ENCODE assay signal across 8 cellular contexts in the genomic region with DNA sequence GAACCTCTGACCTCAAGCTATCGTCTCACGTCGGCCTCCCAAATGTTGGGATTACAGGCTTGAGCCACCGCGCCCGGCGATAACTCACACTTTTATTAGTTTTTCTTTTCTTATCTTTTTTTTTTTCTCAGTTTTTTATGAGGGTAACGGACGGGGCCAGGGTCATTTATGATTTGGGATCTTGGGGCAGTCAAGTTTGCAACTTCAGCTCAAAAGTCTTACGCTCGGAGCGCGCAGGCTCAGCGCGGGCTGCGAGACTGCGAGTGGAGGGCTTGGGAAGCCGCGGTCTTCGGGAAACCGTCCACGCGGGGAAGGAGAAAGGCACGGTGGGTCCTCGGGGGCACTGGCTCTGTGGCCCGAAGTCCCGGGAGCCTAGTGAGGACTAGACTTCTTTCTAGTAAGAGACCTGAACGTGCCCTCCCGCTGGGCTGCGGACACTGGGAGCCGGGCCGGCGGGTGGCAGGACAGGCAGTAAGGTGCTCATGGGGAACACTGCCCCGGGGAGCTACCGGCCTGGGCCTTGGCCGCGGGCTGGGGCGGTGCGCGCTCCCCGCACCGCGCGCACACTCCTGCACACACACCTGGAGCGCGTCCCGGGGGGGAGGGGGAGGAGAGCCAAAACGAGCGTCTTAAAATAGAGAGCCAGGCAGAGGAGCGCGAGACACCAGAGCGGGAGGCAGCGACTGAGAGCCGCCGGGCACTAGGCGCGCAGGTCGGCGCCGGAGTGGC. TPM values are rescaled to one million over a fixed set of nuclear protein-coding genes. Genes with fewer than 3 reads are reported as not detected.
DNase-seq lines count a peak whose midpoint lies in the region; ATAC-seq, FAIRE-seq and TF ChIP-seq lines count a peak whose summit lies in the region.

No MANE protein-coding gene starts in this region.

- DNase-seq in A673 (ENCODE audit: low spot score) (peak; percentile 76), HK-2 (ENCODE audit: unreplicated experiment) (peak; percentile 1), astrocyte (ENCODE audit: low read depth) (no peak), left colon (peak; percentile 62 to 83), testis (peak; percentile 35), amygdala (lab: John Stamatoyannopoulos, UW) (no peak)

- H3K27me3 ChIP-seq in A673 (replicated peaks; ENCODE audit: insufficient read depth, low read depth, low read length, poor library complexity) (no peaks in the 10 kb centered on the region), astrocyte (ENCODE audit: insufficient read depth, low read length) (peaks cover 80% of the 10 kb centered on the region), testis (no peaks in the 10 kb centered on the region)

- BruUV-seq in A673 (replicated peaks; lab: Mats Ljungman, UMichigan), result no TSS peak

- CTCF ChIA-PET in A673 (lab: Charles Lee), result interaction anchor here (0.8 to 1.9 kb wide), 6 partner anchors 85 to 490 kb away, joined by 3 to 18 read pairs (median 4); no protein-coding TSS in a partner anchor

- H3K4me2 ChIP-seq in astrocyte (ENCODE audit: low read length), result peak overlapping the region; percentile 85

- H3K4me3 Mint-ChIP-seq in astrocyte (ENCODE audit: unreplicated experiment), result peak overlapping the region; percentile 78

- peak overlapping the region; percentile 83 for H3K27ac ChIP-seq in A673 (ENCODE audit: low read depth, low read length, poor library complexity, severe bottlenecking)
- no peak overlapping the region for H3K27ac ChIP-seq in astrocyte (ENCODE audit: low read depth, low read length)
- H3K27ac ChIP-seq in testis, result no peak overlapping the region

- no peak overlapping the region for H2AFZ ChIP-seq in astrocyte (ENCODE audit: low read depth, low read length)

- no peaks in the 10 kb centered on the region for H3K9me3 Mint-ChIP-seq in astrocyte (ENCODE audit: unreplicated experiment)

- no peaks in the 10 kb centered on the region for H3K79me2 ChIP-seq in astrocyte (ENCODE audit: insufficient read depth, low read length)

- ATAC-seq in left colon, result peak; percentile 74
- no peak for ATAC-seq in GM21528 (IDR thresholded peaks at IDR 0.05; ENCODE audit: low FRiP score, unreplicated experiment)
- no peak for ATAC-seq in HG02798 (IDR thresholded peaks at IDR 0.05; ENCODE audit: poor library complexity, unreplicated experiment)

- peak overlapping the region; percentile 74 for H3K4me3 ChIP-seq in A673 (ENCODE audit: low read depth, low read length, poor library complexity, severe bottlenecking)
- no peak overlapping the region for H3K4me3 ChIP-seq in astrocyte (ENCODE audit: insufficient read depth, low read depth, low read length)
- peak overlapping the region; percentile 32 to 51 for H3K4me3 ChIP-seq in testis

- POLR2A ChIA-PET in A673 (lab: Charles Lee; ENCODE audit: low non-redundant PET), result interaction anchor here (0.6 kb wide), 1 partner anchor 259 kb away, joined by 3 read pairs; no protein-coding TSS in a partner anchor

- peaks cover 72% of the 10 kb centered on the region for H3K27me3 Mint-ChIP-seq in astrocyte (ENCODE audit: low read depth, unreplicated experiment)

- 0 to 2% methylated on average over 24 to 55 of the region's 60 CpGs for WGBS in testis, 2 donors

- H3K4me1 ChIP-seq in A673 (ENCODE audit: insufficient read depth, low read length, poor library complexity, severe bottlenecking), result peaks cover 52% of the 10 kb centered on the region
- peaks cover 7% of the 10 kb centered on the region for H3K4me1 ChIP-seq in astrocyte (ENCODE audit: insufficient read depth, low read length)
- peaks cover 23% of the 10 kb centered on the region for H3K4me1 ChIP-seq in testis

- no peak overlapping the region for H3K9ac ChIP-seq in astrocyte (ENCODE audit: low read length)

- H3K36me3 Mint-ChIP-seq in astrocyte (ENCODE audit: low read depth, unreplicated experiment), result no peaks in the 10 kb centered on the region

- H3K4me1 Mint-ChIP-seq in astrocyte (ENCODE audit: low read depth, unreplicated experiment), result peaks cover 4% of the 10 kb centered on the region

- TF ChIP-seq POLR2A in testis (IDR thresholded peaks at IDR 0.05), result no peak

- H3K9me3 ChIP-seq in A673 (ENCODE audit: low read depth, low read length, poor library complexity, severe bottlenecking), result no peaks in the 10 kb centered on the region
- no peaks in the 10 kb centered on the region for H3K9me3 ChIP-seq in astrocyte (ENCODE audit: insufficient read depth, low read depth, low read length)
- H3K9me3 ChIP-seq in testis, result no peaks in the 10 kb centered on the region

- H3K27ac Mint-ChIP-seq in astrocyte (ENCODE audit: unreplicated experiment), result no peak overlapping the region

- intact Hi-C loops in A673 (cut with micrococcal nuclease; ENCODE audit: unreplicated experiment) (no loop called here), left colon (cut with DNase I, micrococcal nuclease) (no loop called here), testis (cut with DNase I; ENCODE audit: low total_unique reads) (no loop called here)

- no peak for FAIRE-seq in astrocyte (lab: Jason Lieb, UNC)

- H4K20me1 ChIP-seq in astrocyte (ENCODE audit: insufficient read depth, low read length), result peaks cover 8% of the 10 kb centered on the region

- H3K36me3 ChIP-seq in A673 (ENCODE audit: insufficient read depth, low read length, poor library complexity, severe bottlenecking) (no peaks in the 10 kb centered on the region), astrocyte (ENCODE audit: insufficient read depth, low read length) (no peaks in the 10 kb centered on the region), testis (ENCODE audit: low read depth, missing control alignments) (no peaks in the 10 kb centered on the region)

- no peak for TF ChIP-seq CTCF in A673 (conservative IDR thresholded peaks at IDR 0.05; ENCODE audit: low read depth, low read length)
- TF ChIP-seq CTCF in astrocyte (IDR thresholded peaks at IDR 0.05; ENCODE audit: insufficient read depth, low read depth, low read length), result no peak
- TF ChIP-seq CTCF in testis (IDR thresholded peaks at IDR 0.05), result no peak

RNA-seq across cellular contexts. Expression of gene BARX2, which starts 0.5 kb away (rescaled TPM):
- 36.4 and 43.0 TPM in 2 replicates for total RNA-seq in A673 (2021)
- not detected in 2 replicates for total RNA-seq in astrocyte
- total RNA-seq in left colon, result 10 to 100 TPM; 11.6 to 31.3 TPM
- 1 to 10 TPM; 4.3 to 4.5 TPM for total RNA-seq in testis
- 5.0 TPM for polyA plus RNA-seq in testis (ENCODE audit: insufficient read depth, low read depth, low replicate concordance)

Comparison
In these comparisons a context has a peak if more than half of its experiments do, and no peak if none do; other contexts are left out.
1. DNase-seq: peak in A673 (single experiment), HK-2 (single experiment), left colon (2 of 2) and testis (single experiment); none in astrocyte (single experiment) and amygdala (0 of 56).